In the genomic region with DNA sequence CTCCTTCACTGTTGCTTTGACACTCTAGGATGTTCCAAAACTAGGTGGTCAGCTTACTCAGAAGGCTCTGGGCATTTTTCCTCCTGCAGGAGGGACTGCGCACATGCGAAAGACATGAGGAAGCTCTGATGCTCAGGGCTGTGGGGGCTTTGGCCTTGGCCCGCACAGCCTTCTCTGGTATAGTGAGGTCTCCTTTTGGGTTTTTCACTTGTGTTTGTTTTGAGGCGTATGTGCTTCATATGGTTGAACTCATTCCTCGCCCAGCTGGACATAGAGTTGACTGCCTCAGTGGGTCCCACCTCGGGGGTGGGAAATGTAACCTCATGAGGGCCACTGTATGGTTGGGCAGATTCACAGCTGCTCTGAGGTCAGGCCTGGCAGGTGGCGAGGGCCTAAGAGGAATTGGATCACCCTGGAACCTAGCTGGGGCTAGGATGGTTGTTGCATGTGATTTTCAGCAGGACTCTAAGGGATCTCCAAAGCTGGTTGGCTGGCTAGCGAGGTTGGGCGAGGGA, we compare ENCODE assay signal across 12 cellular contexts.
DNase-seq lines count a peak whose midpoint lies in the region; ATAC-seq and TF ChIP-seq lines count a peak whose summit lies in the region.
"Had no signal": no experiment of that assay in that cellular context is flagged by ENCODE, and none has a peak within 500 bp of the region (broad histone marks: within the 10 kb centered on the region; RNA-seq: fewer than 3 reads in every experiment).

No MANE protein-coding gene starts in this region.

- TF ChIP-seq CTCF in activated CD8-positive, alpha-beta T cell treated with anti-CD3 and anti-CD28 coated beads for 36 hours (IDR thresholded peaks at IDR 0.05), result no peak
- no peak for TF ChIP-seq CTCF in dorsolateral prefrontal cortex (IDR thresholded peaks at IDR 0.05 in 54 of 56, conservative IDR thresholded peaks at IDR 0.05 in 2 of 56; ENCODE audit: low read depth in 1 of 56, partially characterized antibody in 56 of 56)

- CTCF ChIA-PET in activated CD8-positive, alpha-beta T cell treated with anti-CD3 and anti-CD28 coated beads, Interleukin-2, amount 10 ng/mL, durations not matched to agents 7 days and 5 days (lab: Charles Lee), result interaction anchor here (1.2 to 2.8 kb wide), 8 partner anchors 8 to 110 kb away, joined by 5 to 17 read pairs (median 8); no protein-coding TSS in a partner anchor
- CTCF ChIA-PET in activated CD8-positive, alpha-beta T cell treated with anti-CD3 and anti-CD28 coated beads for 36 hours (lab: Charles Lee), result interaction anchor here (1.4 to 1.9 kb wide), 2 partner anchors 10 to 64 kb away, joined by 3 to 5 read pairs; no protein-coding TSS in a partner anchor

- H3K4me1 Mint-ChIP-seq in activated CD8-positive, alpha-beta T cell treated with anti-CD3 and anti-CD28 coated beads, Interleukin-2, amount 10 ng/mL, durations not matched to agents 7 days and 5 days (ENCODE audit: low read depth), result peaks cover 68% of the 10 kb centered on the region
- peaks cover 52% of the 10 kb centered on the region for H3K4me1 Mint-ChIP-seq in activated CD8-positive, alpha-beta T cell treated with anti-CD3 and anti-CD28 coated beads for 36 hours (ENCODE audit: low read depth)

- peaks cover 45% of the 10 kb centered on the region for H3K36me3 Mint-ChIP-seq in activated CD8-positive, alpha-beta T cell treated with anti-CD3 and anti-CD28 coated beads, Interleukin-2, amount 10 ng/mL, durations not matched to agents 7 days and 5 days (ENCODE audit: low read depth)
- H3K36me3 Mint-ChIP-seq in activated CD8-positive, alpha-beta T cell treated with anti-CD3 and anti-CD28 coated beads for 36 hours (ENCODE audit: low read depth), result peaks cover 4% of the 10 kb centered on the region

- H3K27ac ChIP-seq in dorsolateral prefrontal cortex (peak overlapping the region; percentile 20 to 99 (median 93)), substantia nigra (ENCODE audit: low read depth, low read length, poor library complexity, severe bottlenecking) (peak overlapping the region; percentile 75)
- H3K27ac ChIP-seq: KMS-11 had no signal

- peak overlapping the region; percentile 84 for H3K27ac Mint-ChIP-seq in activated CD8-positive, alpha-beta T cell treated with anti-CD3 and anti-CD28 coated beads, Interleukin-2, amount 10 ng/mL, durations not matched to agents 7 days and 5 days
- H3K27ac Mint-ChIP-seq in activated CD8-positive, alpha-beta T cell treated with anti-CD3 and anti-CD28 coated beads for 36 hours, result no peak overlapping the region

- no peaks in the 10 kb centered on the region for H3K9me3 Mint-ChIP-seq in activated CD8-positive, alpha-beta T cell treated with anti-CD3 and anti-CD28 coated beads, Interleukin-2, amount 10 ng/mL, durations not matched to agents 7 days and 5 days (ENCODE audit: insufficient read depth)
- no peaks in the 10 kb centered on the region for H3K9me3 Mint-ChIP-seq in activated CD8-positive, alpha-beta T cell treated with anti-CD3 and anti-CD28 coated beads for 36 hours

- intact Hi-C loops in activated CD8-positive, alpha-beta T cell treated with anti-CD3 and anti-CD28 coated beads for 36 hours (cut with micrococcal nuclease), result no loop called here
- intact Hi-C loops in dorsolateral prefrontal cortex (cut with DNase I), result loop anchor here (2.0 to 5.0 kb wide), 3 partner anchors 62 to 63 kb away; partner anchors contain the start of gene PTPRJ (in 1 of the 2)

- H3K27me3 Mint-ChIP-seq in activated CD8-positive, alpha-beta T cell treated with anti-CD3 and anti-CD28 coated beads, Interleukin-2, amount 10 ng/mL, durations not matched to agents 7 days and 5 days (ENCODE audit: low read depth), result no peaks in the 10 kb centered on the region
- H3K27me3 Mint-ChIP-seq in activated CD8-positive, alpha-beta T cell treated with anti-CD3 and anti-CD28 coated beads for 36 hours, result no peaks in the 10 kb centered on the region

- no peak for DNase-seq in activated CD8-positive, alpha-beta T cell treated with anti-CD3 and anti-CD28 coated beads, Interleukin-2, amount 10 ng/mL, durations not matched to agents 7 days and 5 days
- no peak for DNase-seq in activated CD8-positive, alpha-beta T cell treated with anti-CD3 and anti-CD28 coated beads for 36 hours
- DNase-seq in dorsolateral prefrontal cortex, result no peak
- DNase-seq in substantia nigra (lab: John Stamatoyannopoulos, UW), result no peak
- DNase-seq in activated gamma-delta T cell (lab: John Stamatoyannopoulos, UW), result no peak
- DNase-seq in SIG-M5 treated with dmso at 0.1 percent for 504 hours (lab: John Stamatoyannopoulos, UW; ENCODE audit: unreplicated experiment), result no peak
- DNase-seq: activated CD4-positive, alpha-beta T cell treated with anti-CD3 and anti-CD28 coated beads, Interleukin-2, amount 50 U/mL, for 48 hours; dermis blood vessel endothelial cell; NCI-H187 treated with DMSO at 0.1 percent for 48 hours had no signal

- H3K4me3 ChIP-seq in dorsolateral prefrontal cortex, result peak overlapping the region in 2 of 59 donors; percentile 3 to 9

- POLR2A ChIA-PET in activated CD8-positive, alpha-beta T cell treated with anti-CD3 and anti-CD28 coated beads, Interleukin-2, amount 10 ng/mL, durations not matched to agents 7 days and 5 days (lab: Charles Lee), result interaction anchor here (0.9 to 2.3 kb wide), 2 partner anchors 12 to 42 kb away, joined by 4 to 7 read pairs; no protein-coding TSS in a partner anchor
- POLR2A ChIA-PET in activated CD8-positive, alpha-beta T cell treated with anti-CD3 and anti-CD28 coated beads for 36 hours (lab: Charles Lee), result interaction anchor here (0.7 to 2.4 kb wide), 4 partner anchors 10 to 35 kb away, joined by 3 to 13 read pairs (median 4); no protein-coding TSS in a partner anchor

- no peak for ATAC-seq in activated CD8-positive, alpha-beta T cell treated with anti-CD3 and anti-CD28 coated beads, Interleukin-2, amount 10 ng/mL, durations not matched to agents 7 days and 5 days
- no peak for ATAC-seq in activated CD8-positive, alpha-beta T cell treated with anti-CD3 and anti-CD28 coated beads for 36 hours
- ATAC-seq in HG02852 (IDR thresholded peaks at IDR 0.05; ENCODE audit: unreplicated experiment) (peak; percentile 24), HG02885 (IDR thresholded peaks at IDR 0.05; ENCODE audit: poor library complexity, unreplicated experiment) (no peak)

- H3K4me3 Mint-ChIP-seq in activated CD8-positive, alpha-beta T cell treated with anti-CD3 and anti-CD28 coated beads, Interleukin-2, amount 10 ng/mL, durations not matched to agents 7 days and 5 days, result peak overlapping the region; percentile 8
- H3K4me3 Mint-ChIP-seq in activated CD8-positive, alpha-beta T cell treated with anti-CD3 and anti-CD28 coated beads for 36 hours, result no peak overlapping the region

- H3K27me3 ChIP-seq in dorsolateral prefrontal cortex, result no peaks in the 10 kb centered on the region
